Comparison of ENCODE assay signal across 8 cellular contexts in the genomic region with DNA sequence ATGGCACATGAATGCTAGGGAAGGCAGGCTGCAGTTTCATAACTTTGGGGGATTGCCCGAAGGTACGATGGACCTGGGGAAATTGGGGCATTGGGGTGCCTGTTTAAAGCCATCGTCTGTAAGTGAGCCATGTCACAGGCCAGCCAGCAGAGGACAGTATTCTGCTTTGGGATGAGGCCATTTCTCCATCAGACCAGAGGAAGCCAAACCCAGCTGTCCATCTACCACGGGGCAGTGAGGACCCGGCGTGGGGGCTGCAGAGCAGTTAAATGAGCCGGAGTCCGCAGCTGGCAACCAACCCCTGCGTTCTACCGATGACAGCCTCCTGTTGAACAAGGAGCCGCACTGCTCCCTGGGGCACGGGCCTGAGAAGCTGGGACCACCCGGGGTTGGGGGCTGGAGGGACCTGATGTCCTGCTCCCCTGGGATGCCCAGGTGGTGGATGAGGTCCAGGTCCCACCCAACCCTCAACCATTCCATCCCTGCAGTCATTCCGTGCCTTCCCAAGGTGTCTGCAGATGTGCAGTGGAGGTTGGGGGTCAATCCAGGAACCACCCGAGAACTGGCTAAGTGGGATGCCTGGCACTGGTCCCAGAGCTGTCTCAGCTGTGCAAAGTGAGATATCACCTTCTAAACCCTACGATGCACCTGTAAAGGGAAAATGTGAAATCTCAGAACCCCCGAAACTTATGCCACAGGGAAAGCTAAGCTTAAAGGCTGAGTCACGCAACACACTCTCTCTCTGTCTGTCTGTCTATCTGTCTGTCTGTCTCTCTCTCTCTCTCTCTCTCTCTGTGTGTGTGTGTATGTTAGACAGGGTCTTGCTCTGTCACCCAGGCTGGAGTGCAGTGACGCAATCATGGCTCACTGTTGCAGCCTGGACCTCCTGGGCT. TPM values are rescaled to one million over a fixed set of nuclear protein-coding genes. Genes with fewer than 3 reads are reported as not detected.
DNase-seq lines count a peak whose midpoint lies in the region; ATAC-seq and TF ChIP-seq lines count a peak whose summit lies in the region.

No MANE protein-coding gene starts in this region.

- H3K4me1 ChIP-seq in CD8-positive, alpha-beta memory T cell (ENCODE audit: insufficient read depth, low read length) = no peaks in the 10 kb centered on the region
- H3K4me1 ChIP-seq in mucosa of descending colon (ENCODE audit: low read depth) = no peaks in the 10 kb centered on the region
- peaks cover 0 to 9% (median 0%) of the 10 kb centered on the region in 4 donors for H3K4me1 ChIP-seq in transverse colon

- peaks cover 0 to 15% (median 5%) of the 10 kb centered on the region in 3 donors for H3K4me1 Mint-ChIP-seq in CD8-positive, alpha-beta memory T cell
- peaks cover 22% of the 10 kb centered on the region for H3K4me1 Mint-ChIP-seq in activated CD8-positive, alpha-beta T cell treated with anti-CD3 and anti-CD28 coated beads for 36 hours (ENCODE audit: low read depth)
- peaks cover 24% of the 10 kb centered on the region for H3K4me1 Mint-ChIP-seq in activated T-helper 1 cell treated with anti-CD3 and anti-CD28 coated beads, Interleukin-12 subunit alpha, Interleukin-12 subunit beta, Interleukin-2, Interleukin-4 antibody, amounts not matched to agents 30 ng/mL and 10 ng/mL and 1 ng/mL, durations not matched to agents 14 hours and 24 hours and 36 hours (ENCODE audit: low read depth)

- H3K27me3 Mint-ChIP-seq in CD8-positive, alpha-beta memory T cell = peaks cover 7 to 15% of the 10 kb centered on the region in 2 donors
- peaks cover 8% of the 10 kb centered on the region for H3K27me3 Mint-ChIP-seq in activated CD8-positive, alpha-beta T cell treated with anti-CD3 and anti-CD28 coated beads for 36 hours
- H3K27me3 Mint-ChIP-seq in activated T-helper 1 cell treated with anti-CD3 and anti-CD28 coated beads, Interleukin-12 subunit alpha, Interleukin-12 subunit beta, Interleukin-2, Interleukin-4 antibody, amounts not matched to agents 30 ng/mL and 10 ng/mL and 1 ng/mL, durations not matched to agents 14 hours and 24 hours and 36 hours (ENCODE audit: insufficient read depth) = peaks cover 8% of the 10 kb centered on the region

- intact Hi-C loops in activated CD8-positive, alpha-beta T cell treated with anti-CD3 and anti-CD28 coated beads for 36 hours (cut with micrococcal nuclease) = loop anchor here (2.0 to 10.0 kb wide), 2 partner anchors 48 to 154 kb away; partner anchors contain the start of gene POR
- intact Hi-C loops in mucosa of descending colon (cut with DNase I, micrococcal nuclease) (loop anchor here (1.0 to 10.0 kb wide), 2 partner anchors 154 to 158 kb away; no protein-coding TSS in a partner anchor), transverse colon (cut with DNase I; ENCODE audit: low total_unique reads) (loop anchor here (2.0 kb wide), 1 partner anchor 154 kb away; no protein-coding TSS in a partner anchor)
- intact Hi-C loops in activated T-helper 1 cell treated with anti-CD3 and anti-CD28 coated beads, Interleukin-12 subunit alpha, Interleukin-12 subunit beta, Interleukin-2, Interleukin-4 antibody, amounts not matched to agents 30 ng/mL and 10 ng/mL and 1 ng/mL, durations not matched to agents 14 hours and 24 hours and 36 hours (cut with micrococcal nuclease) = loop anchor here (1.0 to 2.0 kb wide), 5 partner anchors 128 to 397 kb away; partner anchors contain the start of genes HIP1 and STYXL1

- in situ Hi-C loops in transverse colon (cut with MboI; ENCODE audit: low pct_ligation_motif_present in 1 of 4, low pct_unique_long_range_greater_than_20kb in 1 of 4, low sequenced_read_pairs in 3 of 4) = loop anchor here in 3 of 4 donors (5.0 to 10.0 kb wide), 2 partner anchors 156 to 158 kb away; no protein-coding TSS in a partner anchor

- POLR2A ChIA-PET in CD8-positive, alpha-beta memory T cell (lab: Charles Lee) = interaction anchor here (1.4 kb wide), 1 partner anchor 154 kb away, joined by 3 read pairs; no protein-coding TSS in a partner anchor
- POLR2A ChIA-PET in HEK293T (lab: Yijun Ruan, JAX) = interaction anchor here (1.6 kb wide), 1 partner anchor 153 kb away, joined by 7 read pairs; no protein-coding TSS in a partner anchor
- POLR2A ChIA-PET in activated CD8-positive, alpha-beta T cell treated with anti-CD3 and anti-CD28 coated beads for 36 hours (lab: Charles Lee) = interaction anchor here (0.7 to 1.1 kb wide), 2 partner anchors 13 to 157 kb away, joined by 3 to 4 read pairs; no protein-coding TSS in a partner anchor

- CTCF ChIA-PET in CD8-positive, alpha-beta memory T cell (lab: Charles Lee) = interaction anchor here (0.8 to 4.6 kb wide), 8 partner anchors 10 to 272 kb away, joined by 3 to 60 read pairs (median 3); no protein-coding TSS in a partner anchor
- CTCF ChIA-PET in HEK293T (lab: Yijun Ruan, JAX) = interaction anchor here (0.6 to 2.1 kb wide), 8 partner anchors 11 to 156 kb away, joined by 3 to 32 read pairs (median 4); no protein-coding TSS in a partner anchor
- CTCF ChIA-PET in activated CD8-positive, alpha-beta T cell treated with anti-CD3 and anti-CD28 coated beads for 36 hours (lab: Charles Lee) = interaction anchor here (0.7 to 4.9 kb wide), 12 partner anchors 10 to 153 kb away, joined by 3 to 80 read pairs (median 4); no protein-coding TSS in a partner anchor

- TF ChIP-seq POLR2A in transverse colon (IDR thresholded peaks at IDR 0.05) = no peak

- ATAC-seq in activated CD8-positive, alpha-beta T cell treated with anti-CD3 and anti-CD28 coated beads for 36 hours = peak; percentile 69
- ATAC-seq in mucosa of descending colon = peak; percentile 93

- 0 to 47% methylated on average over 5 to 19 of the region's 19 CpGs for WGBS in transverse colon (ENCODE audit: low coverage in 1 of 2), 2 donors

- TF ChIP-seq CTCF in activated CD8-positive, alpha-beta T cell treated with anti-CD3 and anti-CD28 coated beads for 36 hours (IDR thresholded peaks at IDR 0.05) = peak; percentile 93
- TF ChIP-seq CTCF in epithelial cell of esophagus (IDR thresholded peaks at IDR 0.05; ENCODE audit: insufficient read depth, low read depth, low read length, missing control alignments) = peak; percentile 98
- TF ChIP-seq CTCF in mucosa of descending colon (IDR thresholded peaks at IDR 0.05) = peak; percentile 89
- TF ChIP-seq CTCF in transverse colon (IDR thresholded peaks at IDR 0.05) = peak; percentile 87 to 95 (median 91)

- no peaks in the 10 kb centered on the region for H3K9me3 ChIP-seq in CD8-positive, alpha-beta memory T cell (ENCODE audit: low read length)
- H3K9me3 ChIP-seq in mucosa of descending colon = no peaks in the 10 kb centered on the region
- H3K9me3 ChIP-seq in transverse colon = no peaks in the 10 kb centered on the region

- H3K27ac ChIP-seq in CD8-positive, alpha-beta memory T cell (ENCODE audit: low read depth, low read length) = no peak overlapping the region
- no peak overlapping the region for H3K27ac ChIP-seq in transverse colon

- no peaks in the 10 kb centered on the region for H3K36me3 ChIP-seq in CD8-positive, alpha-beta memory T cell (ENCODE audit: insufficient read depth, low read length)
- H3K36me3 ChIP-seq in mucosa of descending colon (ENCODE audit: low read depth) (no peaks in the 10 kb centered on the region), transverse colon (no peaks in the 10 kb centered on the region)

- DNase-seq in CD8-positive, alpha-beta memory T cell = peak; percentile 8 to 65 (median 28)
- DNase-seq in HEK293T (ENCODE audit: extremely low spot score) (peak; percentile 76), NCI-H748 (lab: John Stamatoyannopoulos, UW; ENCODE audit: unreplicated experiment) (peak; percentile 69), epithelial cell of esophagus (ENCODE audit: low read depth) (peak; percentile 74), mucosa of descending colon (peak in 2 of 3 donors; percentile 52 to 72), transverse colon (peak; percentile 54)
- peak; percentile 70 for DNase-seq in activated CD8-positive, alpha-beta T cell treated with anti-CD3 and anti-CD28 coated beads for 36 hours
- DNase-seq in activated T-helper 1 cell treated with anti-CD3 and anti-CD28 coated beads, Interleukin-12 subunit alpha, Interleukin-12 subunit beta, Interleukin-2, Interleukin-4 antibody, amounts not matched to agents 30 ng/mL and 10 ng/mL and 1 ng/mL, durations not matched to agents 14 hours and 24 hours and 36 hours (ENCODE audit: low spot score) = no peak

- no peaks in the 10 kb centered on the region for H3K36me3 Mint-ChIP-seq in CD8-positive, alpha-beta memory T cell
- H3K36me3 Mint-ChIP-seq in activated CD8-positive, alpha-beta T cell treated with anti-CD3 and anti-CD28 coated beads for 36 hours (ENCODE audit: low read depth) = no peaks in the 10 kb centered on the region
- no peaks in the 10 kb centered on the region for H3K36me3 Mint-ChIP-seq in activated T-helper 1 cell treated with anti-CD3 and anti-CD28 coated beads, Interleukin-12 subunit alpha, Interleukin-12 subunit beta, Interleukin-2, Interleukin-4 antibody, amounts not matched to agents 30 ng/mL and 10 ng/mL and 1 ng/mL, durations not matched to agents 14 hours and 24 hours and 36 hours (ENCODE audit: low read depth)

- no peak for TF ChIP-seq EP300 in transverse colon (IDR thresholded peaks at IDR 0.05; ENCODE audit: low read depth)

- no peak overlapping the region for H3K4me3 ChIP-seq in CD8-positive, alpha-beta memory T cell (ENCODE audit: low read length)
- H3K4me3 ChIP-seq in epithelial cell of esophagus (ENCODE audit: low read length) (no peak overlapping the region), mucosa of descending colon (no peak overlapping the region), transverse colon (no peak overlapping the region)

- H3K9me3 Mint-ChIP-seq in CD8-positive, alpha-beta memory T cell = no peaks in the 10 kb centered on the region
- H3K9me3 Mint-ChIP-seq in activated CD8-positive, alpha-beta T cell treated with anti-CD3 and anti-CD28 coated beads for 36 hours = no peaks in the 10 kb centered on the region
- no peaks in the 10 kb centered on the region for H3K9me3 Mint-ChIP-seq in activated T-helper 1 cell treated with anti-CD3 and anti-CD28 coated beads, Interleukin-12 subunit alpha, Interleukin-12 subunit beta, Interleukin-2, Interleukin-4 antibody, amounts not matched to agents 30 ng/mL and 10 ng/mL and 1 ng/mL, durations not matched to agents 14 hours and 24 hours and 36 hours

- peak overlapping the region in 1 of 8 donors; percentile 38 for H3K27ac Mint-ChIP-seq in CD8-positive, alpha-beta memory T cell
- H3K27ac Mint-ChIP-seq in activated CD8-positive, alpha-beta T cell treated with anti-CD3 and anti-CD28 coated beads for 36 hours = no peak overlapping the region
- H3K27ac Mint-ChIP-seq in activated T-helper 1 cell treated with anti-CD3 and anti-CD28 coated beads, Interleukin-12 subunit alpha, Interleukin-12 subunit beta, Interleukin-2, Interleukin-4 antibody, amounts not matched to agents 30 ng/mL and 10 ng/mL and 1 ng/mL, durations not matched to agents 14 hours and 24 hours and 36 hours = no peak overlapping the region

- no peak overlapping the region for H3K4me3 Mint-ChIP-seq in CD8-positive, alpha-beta memory T cell
- no peak overlapping the region for H3K4me3 Mint-ChIP-seq in activated CD8-positive, alpha-beta T cell treated with anti-CD3 and anti-CD28 coated beads for 36 hours
- H3K4me3 Mint-ChIP-seq in activated T-helper 1 cell treated with anti-CD3 and anti-CD28 coated beads, Interleukin-12 subunit alpha, Interleukin-12 subunit beta, Interleukin-2, Interleukin-4 antibody, amounts not matched to agents 30 ng/mL and 10 ng/mL and 1 ng/mL, durations not matched to agents 14 hours and 24 hours and 36 hours = no peak overlapping the region

- H3K27me3 ChIP-seq in CD8-positive, alpha-beta memory T cell (ENCODE audit: insufficient read depth, low read length, poor library complexity, severe bottlenecking) = peaks cover 5% of the 10 kb centered on the region
- H3K27me3 ChIP-seq in transverse colon = no peaks in the 10 kb centered on the region

RNA-seq across cellular contexts. Expression of gene RHBDD2, which starts 12.1 kb away (rescaled TPM):
- 10 to 100 TPM; 39.8 to 44.6 TPM for total RNA-seq in CD8-positive, alpha-beta memory T cell
- polyA plus RNA-seq in CD8-positive, alpha-beta memory T cell = 108 TPM
- total RNA-seq in activated CD8-positive, alpha-beta T cell treated with anti-CD3 and anti-CD28 coated beads for 36 hours = 10 to 100 TPM; 21.7 to 23.1 TPM
- total RNA-seq in mucosa of descending colon (10 to 100 TPM; 43.9 to 50.5 (median 47.3) TPM), transverse colon (10 to 100 TPM; 44.9 to 79.7 (median 63.7) TPM)
- 59.9 and 63.9 TPM in 2 replicates for total RNA-seq in activated T-helper 1 cell treated with anti-CD3 and anti-CD28 coated beads, Interleukin-12 subunit alpha, Interleukin-12 subunit beta, Interleukin-2, Interleukin-4 antibody, amounts not matched to agents 30 ng/mL and 10 ng/mL and 1 ng/mL, durations not matched to agents 14 hours and 24 hours and 36 hours

RNA-seq across cellular contexts. Expression of gene POR, which starts 48.2 kb away (rescaled TPM):
- 10 to 100 TPM; 40.7 to 41.6 TPM for total RNA-seq in CD8-positive, alpha-beta memory T cell
- polyA plus RNA-seq in CD8-positive, alpha-beta memory T cell = 61.4 TPM
- total RNA-seq in activated CD8-positive, alpha-beta T cell treated with anti-CD3 and anti-CD28 coated beads for 36 hours = 10 to 100 TPM; 22.8 to 25.2 TPM
- total RNA-seq in mucosa of descending colon (100 to 1,000 TPM in 2 of 3 donors, 10 to 100 TPM in 1; 76.4 to 122 (median 118) TPM), transverse colon (100 to 1,000 TPM in 3 of 4 donors, 10 to 100 TPM in 1; 95.9 to 200 (median 149) TPM)
- 84.4 and 91.2 TPM in 2 replicates for total RNA-seq in activated T-helper 1 cell treated with anti-CD3 and anti-CD28 coated beads, Interleukin-12 subunit alpha, Interleukin-12 subunit beta, Interleukin-2, Interleukin-4 antibody, amounts not matched to agents 30 ng/mL and 10 ng/mL and 1 ng/mL, durations not matched to agents 14 hours and 24 hours and 36 hours

RNA-seq across cellular contexts. Expression of gene CCL24, which starts 53.1 kb away (rescaled TPM):
- not detected for total RNA-seq in CD8-positive, alpha-beta memory T cell
- polyA plus RNA-seq in CD8-positive, alpha-beta memory T cell = not detected
- not detected for total RNA-seq in activated CD8-positive, alpha-beta T cell treated with anti-CD3 and anti-CD28 coated beads for 36 hours
- total RNA-seq in mucosa of descending colon = 10 to 100 TPM in 1 of 3 donors, 1 to 10 TPM in 2; 3.4 to 25.6 (median 6.9) TPM
- 1 to 10 TPM in 3 of 4 donors, not detected in 1; 1.8 to 6.0 (median 2.2) TPM for total RNA-seq in transverse colon
- total RNA-seq in activated T-helper 1 cell treated with anti-CD3 and anti-CD28 coated beads, Interleukin-12 subunit alpha, Interleukin-12 subunit beta, Interleukin-2, Interleukin-4 antibody, amounts not matched to agents 30 ng/mL and 10 ng/mL and 1 ng/mL, durations not matched to agents 14 hours and 24 hours and 36 hours = not detected in 2 replicates
